27 cellular contexts compared by ENCODE assay signal in the genomic region with DNA sequence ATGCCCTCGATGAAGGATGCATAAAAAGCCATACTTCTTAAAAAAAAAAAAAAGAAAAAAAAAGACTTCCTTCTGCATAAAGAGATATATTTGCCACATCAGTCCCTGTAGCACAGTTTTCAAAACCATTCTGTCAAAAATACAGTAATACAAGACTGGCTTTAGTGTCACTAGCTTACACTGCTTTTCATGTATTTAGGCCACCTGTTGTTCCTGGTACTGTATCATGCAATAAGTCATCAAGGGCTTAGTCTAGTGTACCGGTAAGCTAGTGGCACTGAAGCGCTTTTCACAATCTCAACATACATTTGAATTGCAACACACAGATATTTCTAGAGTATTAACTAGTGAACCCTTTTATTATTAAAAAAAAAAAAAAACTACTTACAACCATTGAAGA.
"Had no signal": no experiment of that assay in that cellular context is flagged by ENCODE, and none has a peak within 500 bp of the region (broad histone marks: within the 10 kb centered on the region; RNA-seq: fewer than 3 reads in every experiment).

No MANE protein-coding gene starts in this region.

- H3K4me3 Mint-ChIP-seq: activated CD4-positive, alpha-beta memory T cell treated with anti-CD3 and anti-CD28 coated beads for 36 hours; activated CD4-positive, alpha-beta T cell treated with anti-CD3 and anti-CD28 coated beads for 36 hours; activated CD4-positive, alpha-beta T cell treated with anti-CD3 and anti-CD28 coated beads, Interleukin-2, amount 10 ng/mL, durations not matched to agents 24 days and 14 days; activated naive CD8-positive, alpha-beta T cell; activated T-cell treated with anti-CD3 and anti-CD28 coated beads, Interleukin-2, amount 50 U/mL, for 24 hours; activated T-cell treated with anti-CD3 and anti-CD28 coated beads, Interleukin-2, amount 50 U/mL, for 72 hours; central memory CD8-positive, alpha-beta T cell; dendritic cell treated with granulocyte-macrophage colony-stimulating factor and Interleukin-4, amounts not matched to agents 40 ng/mL and 50 ng/mL, for 4 days; endodermal cell had no signal

- H3K9me3 Mint-ChIP-seq: activated CD4-positive, alpha-beta T cell treated with anti-CD3 and anti-CD28 coated beads, Interleukin-2, amount 10 ng/mL, durations not matched to agents 24 days and 14 days; activated T-cell treated with anti-CD3 and anti-CD28 coated beads, Interleukin-2, amount 50 U/mL, for 72 hours; dendritic cell treated with granulocyte-macrophage colony-stimulating factor and Interleukin-4, amounts not matched to agents 40 ng/mL and 50 ng/mL, for 4 days; endodermal cell had no signal

- H3K4me1 Mint-ChIP-seq: activated CD4-positive, alpha-beta T cell treated with anti-CD3 and anti-CD28 coated beads for 36 hours; activated CD4-positive, alpha-beta T cell treated with anti-CD3 and anti-CD28 coated beads, Interleukin-2, amount 10 ng/mL, durations not matched to agents 24 days and 14 days; central memory CD8-positive, alpha-beta T cell had no signal

- DNase-seq: activated CD4-positive, alpha-beta memory T cell treated with anti-CD3 and anti-CD28 coated beads for 36 hours; activated CD4-positive, alpha-beta T cell treated with anti-CD3 and anti-CD28 coated beads for 36 hours; activated CD4-positive, alpha-beta T cell treated with anti-CD3 and anti-CD28 coated beads, Interleukin-2, amount 10 ng/mL, durations not matched to agents 24 days and 14 days; activated CD4-positive, CD25-positive, alpha-beta regulatory T cell; activated CD4-positive, CD25-positive, alpha-beta regulatory T cell treated with anti-CD3 and anti-CD28 coated beads, Interleukin-2, amount 50 U/mL, for 72 hours; activated CD8-positive, alpha-beta memory T cell treated with anti-CD3 and anti-CD28 coated beads, Interleukin-2, amount 50 U/mL, for 48 hours; activated gamma-delta T cell; activated naive CD4-positive, alpha-beta T cell treated with anti-CD3 and anti-CD28 coated beads, Interleukin-2, amount 50 U/mL, for 16 hours; activated naive CD4-positive, alpha-beta T cell treated with Interleukin-2 at 50 U/mL for 16 hours; activated T-cell treated with anti-CD3 and anti-CD28 coated beads for 4 hours; activated T-cell treated with anti-CD3 and anti-CD28 coated beads, Interleukin-2, amount 50 U/mL, for 24 hours; activated T-cell treated with anti-CD3 and anti-CD28 coated beads, Interleukin-2, amount 50 U/mL, for 72 hours; amniotic stem cell; anterior cingulate cortex; brain microvascular endothelial cell; dorsolateral prefrontal cortex; effector memory CD4-positive, alpha-beta T cell; endodermal cell; erythroblast; foreskin keratinocyte; gastrocnemius medialis; glutamatergic neuron; heart left ventricle; T-helper 2 cell had no signal

- H3K27ac Mint-ChIP-seq: activated CD4-positive, alpha-beta memory T cell treated with anti-CD3 and anti-CD28 coated beads for 36 hours; activated CD4-positive, alpha-beta T cell treated with anti-CD3 and anti-CD28 coated beads for 36 hours; activated CD4-positive, alpha-beta T cell treated with anti-CD3 and anti-CD28 coated beads, Interleukin-2, amount 10 ng/mL, durations not matched to agents 24 days and 14 days; activated naive CD8-positive, alpha-beta T cell; activated T-cell treated with anti-CD3 and anti-CD28 coated beads, Interleukin-2, amount 50 U/mL, for 24 hours; activated T-cell treated with anti-CD3 and anti-CD28 coated beads, Interleukin-2, amount 50 U/mL, for 72 hours; dendritic cell treated with granulocyte-macrophage colony-stimulating factor and Interleukin-4, amounts not matched to agents 40 ng/mL and 50 ng/mL, for 4 days; endodermal cell had no signal

- H3K27me3 Mint-ChIP-seq: activated CD4-positive, alpha-beta memory T cell treated with anti-CD3 and anti-CD28 coated beads for 36 hours; activated CD4-positive, alpha-beta T cell treated with anti-CD3 and anti-CD28 coated beads for 36 hours; activated CD4-positive, alpha-beta T cell treated with anti-CD3 and anti-CD28 coated beads, Interleukin-2, amount 10 ng/mL, durations not matched to agents 24 days and 14 days; activated naive CD8-positive, alpha-beta T cell; activated T-cell treated with anti-CD3 and anti-CD28 coated beads, Interleukin-2, amount 50 U/mL, for 24 hours; central memory CD8-positive, alpha-beta T cell; dendritic cell treated with granulocyte-macrophage colony-stimulating factor and Interleukin-4, amounts not matched to agents 40 ng/mL and 50 ng/mL, for 4 days had no signal

- H3K36me3 Mint-ChIP-seq: activated CD4-positive, alpha-beta memory T cell treated with anti-CD3 and anti-CD28 coated beads for 36 hours; activated naive CD8-positive, alpha-beta T cell had no signal
